Comparison of ENCODE assay signal across 12 cellular contexts in genomic region chr9:117869287-117869686, GRCh38.
"Had no signal": no experiment of that assay in that cellular context is flagged by ENCODE, and none has a peak within 500 bp of the region (broad histone marks: within the 10 kb centered on the region; RNA-seq: fewer than 3 reads in every experiment).

No MANE protein-coding gene starts in this region.

- ATAC-seq: activated CD8-positive, alpha-beta T cell treated with anti-CD3 and anti-CD28 coated beads for 36 hours; heart right ventricle had no signal

- DNase-seq: activated CD4-positive, alpha-beta T cell treated with anti-CD3 and anti-CD28 coated beads for 4 hours; activated CD8-positive, alpha-beta memory T cell treated with anti-CD3 and anti-CD28 coated beads, Interleukin-2, amount 50 U/mL, for 4 hours; activated CD8-positive, alpha-beta T cell treated with anti-CD3 and anti-CD28 coated beads for 36 hours; activated naive CD4-positive, alpha-beta T cell treated with anti-CD3 and anti-CD28 coated beads, Interleukin-2, amount 50 U/mL, for 16 hours; adrenal gland; foreskin melanocyte; heart right ventricle; kidney; sigmoid colon; stimulated activated CD4-positive, alpha-beta T cell treated with anti-CD3 and anti-CD28 coated beads, Interleukin-2, amount 100 ng/mL, for 24 hours; stimulated activated naive CD4-positive, alpha-beta T cell; trophoblast cell had no signal

- H3K27ac ChIP-seq: adrenal gland, heart right ventricle, sigmoid colon had no signal

- H3K27me3 ChIP-seq: adrenal gland, heart right ventricle, sigmoid colon had no signal

- H3K4me3 ChIP-seq: adrenal gland, heart right ventricle, sigmoid colon had no signal
